Comparison of ENCODE assay signal across 8 cellular contexts in the genomic region with DNA sequence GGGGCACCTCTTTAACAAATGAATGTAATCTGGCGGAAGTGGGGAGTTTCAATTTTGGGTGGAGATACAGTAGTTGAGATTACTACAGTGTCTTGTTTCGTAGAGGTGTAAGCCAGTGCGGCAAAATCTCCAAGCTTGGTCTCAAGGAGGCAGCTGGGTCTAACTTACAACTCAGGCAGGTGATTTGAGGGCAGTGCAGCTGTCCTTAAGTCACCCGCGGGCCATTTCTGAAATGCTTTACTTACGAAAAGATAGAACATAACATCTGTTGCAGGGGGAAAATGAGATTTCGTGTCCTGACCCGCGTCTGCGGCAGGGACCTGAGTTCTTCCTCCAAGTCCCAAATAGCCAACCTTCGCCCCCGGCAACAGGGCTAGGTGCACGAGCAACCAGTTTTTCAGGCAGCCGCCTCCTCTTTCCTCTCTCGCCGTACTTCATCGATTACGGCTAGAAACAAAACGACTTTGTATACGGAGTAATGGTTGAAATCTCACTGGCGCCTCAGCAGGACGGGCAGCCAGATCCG. TPM values are rescaled to one million over a fixed set of nuclear protein-coding genes. Genes with fewer than 3 reads are reported as not detected.
DNase-seq lines count a peak whose midpoint lies in the region; ATAC-seq and TF ChIP-seq lines count a peak whose summit lies in the region.

No MANE protein-coding gene starts in this region.

- no peaks in the 10 kb centered on the region for H3K9me3 ChIP-seq in trophoblast cell (ENCODE audit: insufficient read depth, low read depth, low read length)

- H3K4me2 ChIP-seq in trophoblast cell (ENCODE audit: low read length) = peak overlapping the region; percentile 96

- H3K18ac ChIP-seq in trophoblast cell (ENCODE audit: low read length) = peak overlapping the region; percentile 42

- H3K36me3 ChIP-seq in trophoblast cell (ENCODE audit: control insufficient read depth in 1 of 2, insufficient read depth in 2 of 2, low read length in 2 of 2) = peaks cover 0 to 4% of the 10 kb centered on the region in 2 experiments

- H3K79me2 ChIP-seq in trophoblast cell (ENCODE audit: control insufficient read depth, insufficient read depth, low read length, poor library complexity) = peaks cover 14% of the 10 kb centered on the region

- peak overlapping the region; percentile 74 for H3K4me3 ChIP-seq in trophoblast cell (ENCODE audit: low read depth, low read length)

- H2AK5ac ChIP-seq in trophoblast cell (ENCODE audit: low read length) = no peak overlapping the region

- H3K14ac ChIP-seq in trophoblast cell (ENCODE audit: low read length) = peak overlapping the region; percentile 67

- peak overlapping the region; percentile 99 for H4K91ac ChIP-seq in trophoblast cell (ENCODE audit: low read depth, low read length)

- intact Hi-C loops in activated CD4-positive, alpha-beta T cell treated with anti-CD3 and anti-CD28 coated beads for 36 hours (cut with DNase I, micrococcal nuclease) = loop anchor here (1.0 to 10.0 kb wide), 13 partner anchors 44 to 920 kb away; a partner anchor contains a TSS
- intact Hi-C loops in activated B cell treated with CpG ODN at 0.5 μM for 24 hours (cut with micrococcal nuclease) = loop anchor here (1.0 to 5.0 kb wide), 11 partner anchors 49 to 914 kb away; a partner anchor contains a TSS

- peak overlapping the region; percentile 29 for H3K4ac ChIP-seq in trophoblast cell (ENCODE audit: low read depth, low read length)

- H2BK5ac ChIP-seq in trophoblast cell (ENCODE audit: low read depth, low read length, poor library complexity) = peak overlapping the region; percentile 58

- peak overlapping the region; percentile 34 for H4K8ac ChIP-seq in trophoblast cell (ENCODE audit: low read depth, low read length)

- CTCF ChIA-PET in activated CD4-positive, alpha-beta T cell treated with anti-CD3 and anti-CD28 coated beads for 36 hours (lab: Charles Lee) = interaction anchor here (0.6 to 1.5 kb wide), 3 partner anchors 79 to 274 kb away, joined by 3 to 7 read pairs (median 7); no protein-coding TSS in a partner anchor
- CTCF ChIA-PET in activated B cell treated with CpG ODN at 0.5 μM for 24 hours (lab: Charles Lee) = interaction anchor here (1.0 to 1.2 kb wide), 2 partner anchors 403 to 483 kb away, joined by 3 to 6 read pairs; no protein-coding TSS in a partner anchor

- no peak overlapping the region for H4K12ac ChIP-seq in trophoblast cell (ENCODE audit: low read depth, low read length)

- TF ChIP-seq CTCF in activated B cell treated with CpG ODN at 0.5 μM for 24 hours (IDR thresholded peaks at IDR 0.05) = no peak

- H3K27me3 ChIP-seq in trophoblast cell (ENCODE audit: insufficient read depth, low read length) = no peaks in the 10 kb centered on the region

- peaks cover 8% of the 10 kb centered on the region for H3K36me3 Mint-ChIP-seq in activated CD4-positive, alpha-beta T cell treated with anti-CD3 and anti-CD28 coated beads for 36 hours (ENCODE audit: low read depth)
- H3K36me3 Mint-ChIP-seq in activated B cell treated with CpG ODN at 0.5 μM for 24 hours (ENCODE audit: low read depth) = peaks cover 11% of the 10 kb centered on the region

- H3K27ac ChIP-seq in trophoblast cell (ENCODE audit: low read depth, low read length) = peak overlapping the region; percentile 90

- no peaks in the 10 kb centered on the region for H3K9me3 Mint-ChIP-seq in activated CD4-positive, alpha-beta T cell treated with anti-CD3 and anti-CD28 coated beads for 36 hours (ENCODE audit: low read depth)
- peaks cover under 1% of the 10 kb centered on the region for H3K9me3 Mint-ChIP-seq in activated B cell treated with CpG ODN at 0.5 μM for 24 hours

- WGBS in trophoblast cell (ENCODE audit: extremely low coverage, insufficient coverage, insufficient read length) = no CpG with 5 or more reads among the region's 23 CpGs

- H3K4me1 Mint-ChIP-seq in activated CD4-positive, alpha-beta T cell treated with anti-CD3 and anti-CD28 coated beads for 36 hours = peaks cover 25% of the 10 kb centered on the region
- peaks cover 20% of the 10 kb centered on the region for H3K4me1 Mint-ChIP-seq in activated B cell treated with CpG ODN at 0.5 μM for 24 hours

- H3K79me1 ChIP-seq in trophoblast cell (ENCODE audit: low read length) = peaks cover 28% of the 10 kb centered on the region

- H3K4me1 ChIP-seq in trophoblast cell (ENCODE audit: control insufficient read depth in 1 of 2, insufficient read depth in 2 of 2, low read length in 2 of 2) = peaks cover 12 to 17% of the 10 kb centered on the region in 2 experiments

- H2BK12ac ChIP-seq in trophoblast cell (ENCODE audit: low read length) = peak overlapping the region; percentile 6

- peak; percentile 38 for ATAC-seq in activated CD4-positive, alpha-beta T cell treated with anti-CD3 and anti-CD28 coated beads for 36 hours
- ATAC-seq in GM21619 (IDR thresholded peaks at IDR 0.05; ENCODE audit: unreplicated experiment) (peak; percentile 32), activated B cell treated with CpG ODN at 0.5 μM for 24 hours (ENCODE audit: low read depth) (peak; percentile 5)

- H3K4me3 Mint-ChIP-seq in activated CD4-positive, alpha-beta T cell treated with anti-CD3 and anti-CD28 coated beads for 36 hours = peak overlapping the region; percentile 96
- H3K4me3 Mint-ChIP-seq in activated B cell treated with CpG ODN at 0.5 μM for 24 hours = peak overlapping the region; percentile 96

- H2BK120ac ChIP-seq in trophoblast cell (ENCODE audit: insufficient read depth, low read length, poor library complexity) = peak overlapping the region; percentile 77

- DNase-seq in activated CD4-positive, alpha-beta T cell treated with anti-CD3 and anti-CD28 coated beads for 36 hours = peak; percentile 64
- no peak for DNase-seq in activated CD4-positive, alpha-beta T cell treated with anti-CD3 and anti-CD28 coated beads for 4 hours
- DNase-seq in HuH-7.5 (ENCODE audit: low spot score) (peak; percentile 34), activated B cell treated with CpG ODN at 0.5 μM for 24 hours (no peak), germinal center (ENCODE audit: low spot score) (peak; percentile 58), trophoblast cell (peak; percentile 94 to 96), HT-29 (ENCODE audit: low spot score) (no peak)

- H3K9ac ChIP-seq in trophoblast cell (ENCODE audit: low read length) = peak overlapping the region; percentile 71

- POLR2A ChIA-PET in activated CD4-positive, alpha-beta T cell treated with anti-CD3 and anti-CD28 coated beads for 36 hours (lab: Charles Lee) = no interaction called here
- POLR2A ChIA-PET in activated B cell treated with CpG ODN at 0.5 μM for 24 hours (lab: Charles Lee) = interaction anchor here (1.0 to 1.5 kb wide), 4 partner anchors 24 to 402 kb away, joined by 3 to 7 read pairs (median 4); a partner anchor contains a TSS

- H2AFZ ChIP-seq in trophoblast cell (ENCODE audit: insufficient read depth, low read length, poor library complexity) = no peak overlapping the region

- H3K27me3 Mint-ChIP-seq in activated CD4-positive, alpha-beta T cell treated with anti-CD3 and anti-CD28 coated beads for 36 hours = no peaks in the 10 kb centered on the region
- peaks cover 9% of the 10 kb centered on the region for H3K27me3 Mint-ChIP-seq in activated B cell treated with CpG ODN at 0.5 μM for 24 hours

- peak overlapping the region; percentile 99 for H3K27ac Mint-ChIP-seq in activated CD4-positive, alpha-beta T cell treated with anti-CD3 and anti-CD28 coated beads for 36 hours
- peak overlapping the region; percentile 98 for H3K27ac Mint-ChIP-seq in activated B cell treated with CpG ODN at 0.5 μM for 24 hours

- H3K23ac ChIP-seq in trophoblast cell (ENCODE audit: low read length) = no peak overlapping the region

RNA-seq across cellular contexts. Expression of a gene that starts 0.5 kb away (rescaled TPM):
- 1 to 10 TPM; 6.3 to 7.9 TPM for total RNA-seq in activated CD4-positive, alpha-beta T cell treated with anti-CD3 and anti-CD28 coated beads for 36 hours
- total RNA-seq in activated B cell treated with CpG ODN at 0.5 μM for 24 hours = 5.8 and 5.9 TPM in 2 replicates
- 26.5 and 28.9 TPM in 2 replicates for polyA plus RNA-seq in trophoblast cell (2013)
- 4.4 and 6.7 TPM in 2 replicates for total RNA-seq in HT-29 (2014; rRNA removed; shearing (Covaris generic))

RNA-seq across cellular contexts. Expression of a gene that starts 18.4 kb away (rescaled TPM):
- total RNA-seq in activated CD4-positive, alpha-beta T cell treated with anti-CD3 and anti-CD28 coated beads for 36 hours = not detected
- total RNA-seq in activated B cell treated with CpG ODN at 0.5 μM for 24 hours = not detected in 2 replicates
- 216 and 232 TPM in 2 replicates for polyA plus RNA-seq in trophoblast cell (2013)
- total RNA-seq in HT-29 (2014; rRNA removed; shearing (Covaris generic)) = not detected in 2 replicates

RNA-seq across cellular contexts. Expression of a gene that starts 49.0 kb away (rescaled TPM):
- total RNA-seq in activated CD4-positive, alpha-beta T cell treated with anti-CD3 and anti-CD28 coated beads for 36 hours = not detected
- total RNA-seq in activated B cell treated with CpG ODN at 0.5 μM for 24 hours = not detected in 2 replicates
- 0.90 and 1.0 TPM in 2 replicates for polyA plus RNA-seq in trophoblast cell (2013)
- total RNA-seq in HT-29 (2014; rRNA removed; shearing (Covaris generic)) = not detected in 2 replicates

Comparison
In these comparisons a context has a peak if more than half of its experiments do, and no peak if none do; other contexts are left out.
1. DNase-seq: peak in activated CD4-positive, alpha-beta T cell treated with anti-CD3 and anti-CD28 coated beads for 36 hours (single experiment), HuH-7.5 (single experiment), germinal center (single experiment) and trophoblast cell (2 of 2); none in activated CD4-positive, alpha-beta T cell treated with anti-CD3 and anti-CD28 coated beads for 4 hours (0 of 2), activated B cell treated with CpG ODN at 0.5 μM for 24 hours (single experiment) and HT-29 (single experiment).
2. Peak in every context shown above with its lines, with median percentiles within 50 percentile points of each other: ATAC-seq.